In genomic region chr13:101080616-101081015, GRCh38 we compare ENCODE assay signal across 1 cellular context.
TF ChIP-seq lines count a peak whose summit lies in the region.

No MANE protein-coding gene starts in this region.

TF ChIP-seq in HEK293, 187 proteins besides CTCF, POLR2A, EP300 and RAD21 (continued from another document):
- TF ChIP-seq PRDM2 (tag by site-specific recombination; IDR thresholded peaks at IDR 0.05; ENCODE audit: borderline replicate concordance) (no peak), ZNF354C (tag by site-specific recombination; IDR thresholded peaks at IDR 0.05; ENCODE audit: borderline replicate concordance, low read depth) (no peak)
